1 cellular context compared by ENCODE assay signal in the genomic region with DNA sequence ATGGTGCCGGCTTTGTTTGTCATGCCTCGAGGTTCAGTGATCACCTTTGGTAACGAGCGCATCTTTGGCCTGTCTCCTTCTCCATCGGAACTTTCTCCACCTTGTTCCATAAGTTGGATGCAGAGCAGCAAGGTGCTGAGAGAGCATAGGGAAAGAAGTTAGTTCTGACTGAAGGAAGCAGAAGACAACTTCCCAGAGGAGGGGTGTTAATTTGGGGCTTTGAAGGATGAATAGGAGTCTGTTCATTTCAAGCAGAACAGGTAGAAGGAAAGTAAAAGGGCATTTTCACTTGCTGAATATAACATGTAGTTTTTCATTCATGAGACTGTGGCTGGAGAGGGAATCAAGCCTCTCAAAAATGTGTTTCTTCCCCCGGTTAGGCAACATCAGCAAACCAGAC.
TF ChIP-seq lines count a peak whose summit lies in the region.

No MANE protein-coding gene starts in this region.

TF ChIP-seq in IMR-90, 13 proteins besides CTCF, POLR2A, EP300 and RAD21 (continued from another document):
- TF ChIP-seq, protein P1, sequence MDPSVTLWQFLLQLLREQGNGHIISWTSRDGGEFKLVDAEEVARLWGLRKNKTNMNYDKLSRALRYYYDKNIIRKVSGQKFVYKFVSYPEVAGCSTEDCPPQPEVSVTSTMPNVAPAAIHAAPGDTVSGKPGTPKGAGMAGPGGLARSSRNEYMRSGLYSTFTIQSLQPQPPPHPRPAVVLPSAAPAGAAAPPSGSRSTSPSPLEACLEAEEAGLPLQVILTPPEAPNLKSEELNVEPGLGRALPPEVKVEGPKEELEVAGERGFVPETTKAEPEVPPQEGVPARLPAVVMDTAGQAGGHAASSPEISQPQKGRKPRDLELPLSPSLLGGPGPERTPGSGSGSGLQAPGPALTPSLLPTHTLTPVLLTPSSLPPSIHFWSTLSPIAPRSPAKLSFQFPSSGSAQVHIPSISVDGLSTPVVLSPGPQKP (IDR thresholded peaks at IDR 0.05; ENCODE audit: borderline replicate concordance, low read depth, low read length) = no peak
- no peak for TF ChIP-seq BHLHE40 (IDR thresholded peaks at IDR 0.05; ENCODE audit: low read depth, low read length)
- no peak for TF ChIP-seq RCOR1 (IDR thresholded peaks at IDR 0.05; ENCODE audit: insufficient replicate concordance, low read length)
- no peak for TF ChIP-seq RFX5 (IDR thresholded peaks at IDR 0.05; ENCODE audit: low read depth, low read length)
- TF ChIP-seq FOS (IDR thresholded peaks at IDR 0.05; ENCODE audit: low read depth, low read length) = no peak
- no peak for TF ChIP-seq CHD1 (IDR thresholded peaks at IDR 0.05; ENCODE audit: low read depth, low read length)
TF ChIP-seq in IMR-90: peak in this region for 0.
